Comparison of ENCODE assay signal across 15 cellular contexts in genomic region chr2:223846524-223846923, GRCh38. TPM values are rescaled to one million over a fixed set of nuclear protein-coding genes. Genes with fewer than 3 reads are reported as not detected.
A peak's percentile ranks its signal among the peaks of the same experiment; 100 is the strongest.
DNase-seq lines count a peak whose midpoint lies in the region; ATAC-seq and FAIRE-seq lines count a peak whose summit lies in the region.
"Had no signal": no experiment of that assay in that cellular context is flagged by ENCODE, and none has a peak within 500 bp of the region (broad histone marks: within the 10 kb centered on the region; RNA-seq: fewer than 3 reads in every experiment).

No MANE protein-coding gene starts in this region.

- H3K9ac ChIP-seq in trophoblast cell (ENCODE audit: low read length) (no peak overlapping the region), neuronal stem cell (ENCODE audit: low read depth, low read length, poor library complexity) (no peak overlapping the region)

- H3K23ac ChIP-seq in trophoblast cell (ENCODE audit: low read length) = no peak overlapping the region
- no peak overlapping the region for H3K23ac ChIP-seq in neuronal stem cell (ENCODE audit: low read depth, low read length, poor library complexity)

- H4K8ac ChIP-seq in trophoblast cell (ENCODE audit: low read depth, low read length) (no peak overlapping the region), neuronal stem cell (ENCODE audit: low read depth, low read length) (no peak overlapping the region)

- no peaks in the 10 kb centered on the region for H3K27me3 ChIP-seq in trophoblast cell (ENCODE audit: insufficient read depth, low read length)
- H3K27me3 ChIP-seq in neuronal stem cell (ENCODE audit: control insufficient read depth in 3 of 3, insufficient read depth in 3 of 3, low read depth in 1 of 3, low read length in 3 of 3) = no peaks in the 10 kb centered on the region
- H3K27me3 ChIP-seq: vagina had no signal

- no CpG with 5 or more reads among the region's 1 CpG for WGBS in trophoblast cell (ENCODE audit: extremely low coverage, insufficient coverage, insufficient read length)
- no CpG with 5 or more reads among the region's 1 CpG for WGBS in neuronal stem cell (ENCODE audit: extremely low coverage in 2 of 2, insufficient read length in 2 of 2, insufficient replicate concordance in 1 of 2), 2 donors

- H4K91ac ChIP-seq in trophoblast cell (ENCODE audit: low read depth, low read length) (no peak overlapping the region), neuronal stem cell (ENCODE audit: low read depth, low read length, poor library complexity) (no peak overlapping the region)

- no peak overlapping the region for H3K4ac ChIP-seq in trophoblast cell (ENCODE audit: low read depth, low read length)
- no peak overlapping the region for H3K4ac ChIP-seq in neuronal stem cell (ENCODE audit: low read length)

- H3K79me1 ChIP-seq in trophoblast cell (ENCODE audit: low read length) (no peaks in the 10 kb centered on the region), neuronal stem cell (ENCODE audit: low read depth, low read length) (no peaks in the 10 kb centered on the region)

- peaks cover 2% of the 10 kb centered on the region for H3K9me3 ChIP-seq in trophoblast cell (ENCODE audit: insufficient read depth, low read depth, low read length)
- H3K9me3 ChIP-seq in neuronal stem cell (replicated peaks in 1 of 2; ENCODE audit: control insufficient read depth in 2 of 2, insufficient read depth in 1 of 2, low read depth in 1 of 2, low read length in 2 of 2) = peaks cover 0 to 11% of the 10 kb centered on the region in 2 donors
- H3K9me3 ChIP-seq: vagina had no signal

- H2BK120ac ChIP-seq in trophoblast cell (ENCODE audit: insufficient read depth, low read length, poor library complexity) (no peak overlapping the region), neuronal stem cell (ENCODE audit: low read depth, low read length) (no peak overlapping the region)

- no peak overlapping the region for H3K27ac ChIP-seq in trophoblast cell (ENCODE audit: low read depth, low read length)
- H3K27ac ChIP-seq in neuronal stem cell (replicated peaks; ENCODE audit: low read length) = no peak overlapping the region
- H3K27ac ChIP-seq: SK-N-MC, vagina had no signal

- no peak overlapping the region for H3K14ac ChIP-seq in trophoblast cell (ENCODE audit: low read length)
- H3K14ac ChIP-seq in neuronal stem cell (ENCODE audit: low read length) = no peak overlapping the region

- no peak overlapping the region for H2BK15ac ChIP-seq in neuronal stem cell (ENCODE audit: low read length)

- peak; percentile 63 for FAIRE-seq in RCC 7860 (lab: Jason Lieb, UNC)
- FAIRE-seq: small intestine had no signal

- H2AK5ac ChIP-seq in trophoblast cell (ENCODE audit: low read length) (no peak overlapping the region), neuronal stem cell (ENCODE audit: low read depth, low read length) (no peak overlapping the region)

- H3K79me2 ChIP-seq in trophoblast cell (ENCODE audit: control insufficient read depth, insufficient read depth, low read length, poor library complexity) = no peaks in the 10 kb centered on the region

- no peak overlapping the region for H3K18ac ChIP-seq in trophoblast cell (ENCODE audit: low read length)
- H3K18ac ChIP-seq in neuronal stem cell (ENCODE audit: low read length) = no peak overlapping the region

- peaks cover 2 to 3% of the 10 kb centered on the region in 2 experiments for H3K36me3 ChIP-seq in trophoblast cell (ENCODE audit: control insufficient read depth in 1 of 2, insufficient read depth in 2 of 2, low read length in 2 of 2)
- H3K36me3 ChIP-seq in neuronal stem cell (replicated peaks in 1 of 2; ENCODE audit: control insufficient read depth in 2 of 2, insufficient read depth in 2 of 2, low read length in 2 of 2) = no peaks in the 10 kb centered on the region
- H3K36me3 ChIP-seq: vagina had no signal

- H4K12ac ChIP-seq in trophoblast cell (ENCODE audit: low read depth, low read length) = no peak overlapping the region

- H3K4me3 ChIP-seq in trophoblast cell (ENCODE audit: low read depth, low read length) = no peak overlapping the region
- no peak overlapping the region for H3K4me3 ChIP-seq in neuronal stem cell (ENCODE audit: low read length in 2 of 2)
- H3K4me3 ChIP-seq: SK-N-MC, vagina had no signal

- H2BK12ac ChIP-seq in trophoblast cell (ENCODE audit: low read length) (no peak overlapping the region), neuronal stem cell (ENCODE audit: low read length) (no peak overlapping the region)

- H3K4me1 ChIP-seq in trophoblast cell (ENCODE audit: control insufficient read depth in 1 of 2, insufficient read depth in 2 of 2, low read length in 2 of 2) (no peaks in the 10 kb centered on the region), neuronal stem cell (ENCODE audit: control insufficient read depth in 2 of 2, insufficient read depth in 1 of 2, low read depth in 1 of 2, low read length in 2 of 2) (no peaks in the 10 kb centered on the region)
- H3K4me1 ChIP-seq: vagina had no signal

- H2BK5ac ChIP-seq in trophoblast cell (ENCODE audit: low read depth, low read length, poor library complexity) (no peak overlapping the region), neuronal stem cell (ENCODE audit: low read length) (no peak overlapping the region)

- DNase-seq in Daoy (ENCODE audit: low read depth) = peak; percentile 25
- peak; percentile 88 for DNase-seq in RCC 7860 (ENCODE audit: low spot score)
- peak; percentile 75 for DNase-seq in fibroblast of gingiva (ENCODE audit: low read depth)
- DNase-seq in trophoblast cell = peak; percentile 28 to 69
- no peak for DNase-seq in neuronal stem cell (ENCODE audit: low spot score)
- DNase-seq in germinal center (ENCODE audit: low spot score) = no peak
- DNase-seq: activated CD4-positive, alpha-beta T cell treated with anti-CD3 and anti-CD28 coated beads, Interleukin-2, amount 10 ng/mL, durations not matched to agents 24 days and 14 days; naive B cell; NCI-H1092; NCI-H526; small intestine had no signal

- H2AFZ ChIP-seq in trophoblast cell (ENCODE audit: insufficient read depth, low read length, poor library complexity) (no peak overlapping the region), neuronal stem cell (ENCODE audit: low read length) (no peak overlapping the region)

- ATAC-seq in HG03108 (IDR thresholded peaks at IDR 0.05; ENCODE audit: unreplicated experiment) = no peak
- no peak for ATAC-seq in HG03457 (IDR thresholded peaks at IDR 0.05; ENCODE audit: unreplicated experiment)

- H3K4me2 ChIP-seq in trophoblast cell (ENCODE audit: low read length) (no peak overlapping the region), neuronal stem cell (ENCODE audit: insufficient read depth, low read length, poor library complexity, severe bottlenecking) (no peak overlapping the region)

RNA-seq across cellular contexts. Expression of gene AP1S3, which starts 9.1 kb away (rescaled TPM):
- 15.0 and 20.0 TPM in 2 replicates for total RNA-seq in Daoy (2014; rRNA removed; shearing (Covaris generic))
- 3.3 and 4.1 TPM in 2 replicates for polyA plus RNA-seq in trophoblast cell (2013)
- polyA plus RNA-seq in neuronal stem cell (2013, experiment 1 of 2) = 3.1 TPM
- 3.1 TPM for polyA plus RNA-seq in neuronal stem cell (2013, experiment 2 of 2)

Comparison
In these comparisons a context has a peak if more than half of its experiments do, and no peak if none do; other contexts are left out.
1. DNase-seq: peak in Daoy (single experiment), RCC 7860 (single experiment), fibroblast of gingiva (single experiment) and trophoblast cell (2 of 2); none in neuronal stem cell (single experiment) and germinal center (single experiment).